24 cellular contexts compared by ENCODE assay signal in the genomic region with DNA sequence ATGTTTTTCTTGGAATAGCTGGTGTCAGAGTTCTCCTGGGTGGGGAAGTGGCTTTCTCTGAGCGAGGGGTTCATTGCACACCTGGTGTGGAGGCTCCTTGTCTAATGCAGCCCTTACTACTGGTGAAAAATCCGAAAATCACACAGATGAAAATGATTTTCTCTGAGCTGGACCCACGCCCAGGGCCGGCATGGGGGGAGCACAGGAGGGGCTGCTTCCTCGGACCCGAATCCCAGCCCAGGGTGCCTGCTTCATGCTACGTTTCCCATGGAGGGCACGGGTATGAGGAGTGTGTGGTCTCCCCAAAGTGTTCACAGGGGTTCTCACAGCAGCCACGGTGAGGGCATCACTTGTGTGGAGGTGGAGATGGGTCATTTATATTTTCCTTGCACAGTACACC.
"Had no signal": no experiment of that assay in that cellular context is flagged by ENCODE, and none has a peak within 500 bp of the region (broad histone marks: within the 10 kb centered on the region; RNA-seq: fewer than 3 reads in every experiment).

No MANE protein-coding gene starts in this region.

- H3K27me3 ChIP-seq: adrenal gland had no signal

- H3K9me3 Mint-ChIP-seq: activated B cell treated with CpG ODN at 0.5 μM for 24 hours; activated CD4-positive, alpha-beta memory T cell treated with anti-CD3 and anti-CD28 coated beads, Interleukin-2, amount 10 ng/mL, durations not matched to agents 7 days and 5 days; activated CD4-positive, alpha-beta T cell treated with anti-CD3 and anti-CD28 coated beads, Interleukin-2, amount 10 ng/mL, durations not matched to agents 7 days and 5 days; activated naive CD8-positive, alpha-beta T cell treated with anti-CD3 and anti-CD28 coated beads, Interleukin-2, amount 10 ng/mL, durations not matched to agents 7 days and 5 days; T-cell had no signal

- H3K36me3 Mint-ChIP-seq: activated naive CD8-positive, alpha-beta T cell treated with anti-CD3 and anti-CD28 coated beads, Interleukin-2, amount 10 ng/mL, durations not matched to agents 7 days and 5 days; T-cell had no signal

- H3K4me2 ChIP-seq: KMS-11 had no signal

- ATAC-seq: T-cell had no signal

- H3K27ac Mint-ChIP-seq: activated B cell treated with CpG ODN at 0.5 μM for 24 hours; activated CD4-positive, alpha-beta memory T cell treated with anti-CD3 and anti-CD28 coated beads, Interleukin-2, amount 10 ng/mL, durations not matched to agents 7 days and 5 days; activated CD4-positive, alpha-beta T cell treated with anti-CD3 and anti-CD28 coated beads, Interleukin-2, amount 10 ng/mL, durations not matched to agents 7 days and 5 days; activated naive CD8-positive, alpha-beta T cell treated with anti-CD3 and anti-CD28 coated beads, Interleukin-2, amount 10 ng/mL, durations not matched to agents 7 days and 5 days; T-cell had no signal

- H3K36me3 ChIP-seq: adrenal gland had no signal

- H3K27ac ChIP-seq: adrenal gland, KMS-11, SK-N-MC had no signal

- H3K4me3 ChIP-seq: adrenal gland, SK-N-MC had no signal

- DNase-seq: activated B cell treated with CpG ODN at 0.5 μM for 24 hours; activated CD4-positive, alpha-beta T cell treated with anti-CD3 and anti-CD28 coated beads, Interleukin-2, amount 10 ng/mL, durations not matched to agents 7 days and 5 days; activated CD8-positive, alpha-beta memory T cell treated with anti-CD3 and anti-CD28 coated beads, Interleukin-2, amount 50 U/mL, for 4 hours; activated naive CD4-positive, alpha-beta T cell treated with anti-CD3 and anti-CD28 coated beads, Interleukin-2, amount 50 U/mL, for 16 hours; activated naive CD8-positive, alpha-beta T cell treated with anti-CD3 and anti-CD28 coated beads, Interleukin-2, amount 10 ng/mL, durations not matched to agents 7 days and 5 days; activated T-cell treated with anti-CD3 and anti-CD28 coated beads, Interleukin-2, amount 50 U/mL, for 1 hour; anterior cingulate cortex; NCI-H1092 treated with DMSO at 0.1 percent for 48 hours; NCI-H1417 treated with DMSO at 0.1 percent for 48 hours; NCI-H1694; NCI-H2029; NCI-H2107; NCI-H2171 treated with DMSO at 0.1 percent for 48 hours; NCI-H226; NCI-H510A; NCI-H526 treated with DMSO at 0.1 percent for 48 hours; SIG-M5; T-helper 2 cell; T1000 had no signal

- H3K9me3 ChIP-seq: adrenal gland had no signal

- H3K4me1 ChIP-seq: adrenal gland had no signal

- H3K4me3 Mint-ChIP-seq: activated B cell treated with CpG ODN at 0.5 μM for 24 hours; activated CD4-positive, alpha-beta memory T cell treated with anti-CD3 and anti-CD28 coated beads, Interleukin-2, amount 10 ng/mL, durations not matched to agents 7 days and 5 days; activated CD4-positive, alpha-beta T cell treated with anti-CD3 and anti-CD28 coated beads, Interleukin-2, amount 10 ng/mL, durations not matched to agents 7 days and 5 days; activated naive CD8-positive, alpha-beta T cell treated with anti-CD3 and anti-CD28 coated beads, Interleukin-2, amount 10 ng/mL, durations not matched to agents 7 days and 5 days; T-cell had no signal

- H3K4me1 Mint-ChIP-seq: activated B cell treated with CpG ODN at 0.5 μM for 24 hours; activated CD4-positive, alpha-beta memory T cell treated with anti-CD3 and anti-CD28 coated beads, Interleukin-2, amount 10 ng/mL, durations not matched to agents 7 days and 5 days; activated CD4-positive, alpha-beta T cell treated with anti-CD3 and anti-CD28 coated beads, Interleukin-2, amount 10 ng/mL, durations not matched to agents 7 days and 5 days; activated naive CD8-positive, alpha-beta T cell treated with anti-CD3 and anti-CD28 coated beads, Interleukin-2, amount 10 ng/mL, durations not matched to agents 7 days and 5 days; T-cell had no signal
